ENCODE assay signal across 9 cellular contexts in genomic region chr17:34850023-34850422, GRCh38.
"Had no signal": no experiment of that assay in that cellular context is flagged by ENCODE, and none has a peak within 500 bp of the region (broad histone marks: within the 10 kb centered on the region; RNA-seq: fewer than 3 reads in every experiment).

No MANE protein-coding gene starts in this region.

- H3K9me3 ChIP-seq: ovary, testis had no signal

- H3K27me3 ChIP-seq: foreskin keratinocyte, ovary, testis had no signal

- H3K27ac ChIP-seq: foreskin keratinocyte, ovary, testis had no signal

- DNase-seq: activated naive CD4-positive, alpha-beta T cell treated with anti-CD3 and anti-CD28 coated beads, Interleukin-2, amount 10 ng/mL, durations not matched to agents 7 days and 5 days; amniotic stem cell; effector memory CD4-positive, alpha-beta T cell; foreskin keratinocyte; mesenchymal stem cell; ovary; stimulated activated CD4-positive, alpha-beta T cell treated with anti-CD3 and anti-CD28 coated beads, Interleukin-4, amount 100 ng/mL, for 1 hour; stimulated activated naive CD8-positive, alpha-beta T cell treated with anti-CD3 and anti-CD28 coated beads, Interleukin-15, amount 100 ng/mL, for 72 hours; testis had no signal

- H3K36me3 ChIP-seq: ovary had no signal

- H3K4me3 ChIP-seq: ovary, testis had no signal

- H3K4me1 ChIP-seq: foreskin keratinocyte, testis had no signal
